1 cellular context compared by ENCODE assay signal in the genomic region with DNA sequence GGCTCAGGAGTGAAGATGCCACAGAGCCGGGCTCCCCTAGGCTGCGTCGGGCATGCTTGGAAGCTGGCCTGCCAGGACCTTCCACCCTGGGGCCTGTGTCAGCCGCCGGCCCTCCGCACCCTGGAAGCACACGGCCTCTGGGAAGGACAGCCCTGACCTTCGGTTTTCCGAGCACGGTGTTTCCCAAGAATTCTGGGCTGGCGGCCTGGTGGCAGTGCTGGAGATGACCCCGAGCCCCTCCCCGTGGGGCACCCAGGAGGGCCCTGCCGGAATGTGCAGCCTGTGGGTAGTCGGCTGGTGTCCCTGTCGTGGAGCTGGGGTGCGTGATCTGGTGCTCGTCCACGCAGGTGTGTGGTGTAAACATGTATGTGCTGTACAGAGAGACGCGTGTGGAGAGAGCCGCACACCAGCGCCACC.
TF ChIP-seq lines count a peak whose summit lies in the region.

No MANE protein-coding gene starts in this region.

TF ChIP-seq in HepG2, 621 proteins besides CTCF, POLR2A, EP300 and RAD21 (continued from another document and continues in another):
- TF ChIP-seq, protein P1, sequence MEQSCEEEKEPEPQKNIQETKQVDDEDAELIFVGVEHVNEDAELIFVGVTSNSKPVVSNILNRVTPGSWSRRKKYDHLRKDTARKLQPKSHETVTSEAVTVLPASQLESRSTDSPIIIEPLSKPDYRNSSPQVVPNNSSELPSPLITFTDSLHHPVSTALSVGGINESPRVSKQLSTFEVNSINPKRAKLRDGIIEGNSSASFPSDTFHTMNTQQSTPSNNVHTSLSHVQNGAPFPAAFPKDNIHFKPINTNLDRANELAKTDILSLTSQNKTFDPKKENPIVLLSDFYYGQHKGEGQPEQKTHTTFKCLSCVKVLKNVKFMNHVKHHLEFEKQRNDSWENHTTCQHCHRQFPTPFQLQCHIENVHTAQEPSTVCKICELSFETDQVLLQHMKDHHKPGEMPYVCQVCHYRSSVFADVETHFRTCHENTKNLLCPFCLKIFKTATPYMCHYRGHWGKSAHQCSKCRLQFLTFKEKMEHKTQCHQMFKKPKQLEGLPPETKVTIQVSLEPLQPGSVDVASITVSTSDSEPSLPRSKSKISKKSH (CRISPR knock-in tag; IDR thresholded peaks at IDR 0.05; ENCODE audit: borderline replicate concordance): peak; percentile 63; the same call in 1 of the 2 replicates
- no peak for TF ChIP-seq KLF12 (CRISPR knock-in tag; IDR thresholded peaks at IDR 0.05; ENCODE audit: borderline replicate concordance)
- TF ChIP-seq IRX3 (CRISPR knock-in tag; IDR thresholded peaks at IDR 0.05; ENCODE audit: borderline replicate concordance, low read depth): no peak
- no peak for TF ChIP-seq ZNF263 (CRISPR knock-in tag; IDR thresholded peaks at IDR 0.05)
- TF ChIP-seq, protein P2, sequence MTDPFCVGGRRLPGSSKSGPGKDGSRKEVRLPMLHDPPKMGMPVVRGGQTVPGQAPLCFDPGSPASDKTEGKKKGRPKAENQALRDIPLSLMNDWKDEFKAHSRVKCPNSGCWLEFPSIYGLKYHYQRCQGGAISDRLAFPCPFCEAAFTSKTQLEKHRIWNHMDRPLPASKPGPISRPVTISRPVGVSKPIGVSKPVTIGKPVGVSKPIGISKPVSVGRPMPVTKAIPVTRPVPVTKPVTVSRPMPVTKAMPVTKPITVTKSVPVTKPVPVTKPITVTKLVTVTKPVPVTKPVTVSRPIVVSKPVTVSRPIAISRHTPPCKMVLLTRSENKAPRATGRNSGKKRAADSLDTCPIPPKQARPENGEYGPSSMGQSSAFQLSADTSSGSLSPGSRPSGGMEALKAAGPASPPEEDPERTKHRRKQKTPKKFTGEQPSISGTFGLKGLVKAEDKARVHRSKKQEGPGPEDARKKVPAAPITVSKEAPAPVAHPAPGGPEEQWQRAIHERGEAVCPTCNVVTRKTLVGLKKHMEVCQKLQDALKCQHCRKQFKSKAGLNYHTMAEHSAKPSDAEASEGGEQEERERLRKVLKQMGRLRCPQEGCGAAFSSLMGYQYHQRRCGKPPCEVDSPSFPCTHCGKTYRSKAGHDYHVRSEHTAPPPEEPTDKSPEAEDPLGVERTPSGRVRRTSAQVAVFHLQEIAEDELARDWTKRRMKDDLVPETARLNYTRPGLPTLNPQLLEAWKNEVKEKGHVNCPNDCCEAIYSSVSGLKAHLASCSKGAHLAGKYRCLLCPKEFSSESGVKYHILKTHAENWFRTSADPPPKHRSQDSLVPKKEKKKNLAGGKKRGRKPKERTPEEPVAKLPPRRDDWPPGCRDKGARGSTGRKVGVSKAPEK (CRISPR knock-in tag; IDR thresholded peaks at IDR 0.05; ENCODE audit: borderline replicate concordance): no peak
- no peak for TF ChIP-seq POLR2G (IDR thresholded peaks at IDR 0.05; ENCODE audit: low read depth, low read length)
- peak; percentile 55; the same call in 1 of the 2 replicates for TF ChIP-seq DPF2 (CRISPR knock-in tag; IDR thresholded peaks at IDR 0.05; ENCODE audit: borderline replicate concordance, low read depth)
- TF ChIP-seq ZNF850 (CRISPR knock-in tag; conservative IDR thresholded peaks at IDR 0.05): no peak
- TF ChIP-seq, protein P3, sequence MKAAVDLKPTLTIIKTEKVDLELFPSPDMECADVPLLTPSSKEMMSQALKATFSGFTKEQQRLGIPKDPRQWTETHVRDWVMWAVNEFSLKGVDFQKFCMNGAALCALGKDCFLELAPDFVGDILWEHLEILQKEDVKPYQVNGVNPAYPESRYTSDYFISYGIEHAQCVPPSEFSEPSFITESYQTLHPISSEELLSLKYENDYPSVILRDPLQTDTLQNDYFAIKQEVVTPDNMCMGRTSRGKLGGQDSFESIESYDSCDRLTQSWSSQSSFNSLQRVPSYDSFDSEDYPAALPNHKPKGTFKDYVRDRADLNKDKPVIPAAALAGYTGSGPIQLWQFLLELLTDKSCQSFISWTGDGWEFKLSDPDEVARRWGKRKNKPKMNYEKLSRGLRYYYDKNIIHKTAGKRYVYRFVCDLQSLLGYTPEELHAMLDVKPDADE (CRISPR knock-in tag; IDR thresholded peaks at IDR 0.05): no peak
- no peak for TF ChIP-seq CBX5 (CRISPR knock-in tag; IDR thresholded peaks at IDR 0.05; ENCODE audit: borderline replicate concordance)
- no peak for TF ChIP-seq NFE2L1 (CRISPR knock-in tag; IDR thresholded peaks at IDR 0.05; ENCODE audit: borderline replicate concordance)
- TF ChIP-seq ZNF382 (CRISPR knock-in tag; IDR thresholded peaks at IDR 0.05; ENCODE audit: borderline replicate concordance): no peak
- 0 out of 2 replicates have a peak, but pooled peaks have one; percentile 58 for TF ChIP-seq ZNF44 (CRISPR knock-in tag; IDR thresholded peaks at IDR 0.05)
- TF ChIP-seq ZNF749 (CRISPR knock-in tag; IDR thresholded peaks at IDR 0.05; ENCODE audit: borderline replicate concordance): no peak
- TF ChIP-seq NCOR1 (IDR thresholded peaks at IDR 0.05; ENCODE audit: borderline replicate concordance, low read length): no peak
- TF ChIP-seq RELA (CRISPR knock-in tag; IDR thresholded peaks at IDR 0.05): no peak
- TF ChIP-seq ZNF556 (CRISPR knock-in tag; IDR thresholded peaks at IDR 0.05; ENCODE audit: borderline replicate concordance): no peak
- TF ChIP-seq TOPORS (CRISPR knock-in tag; IDR thresholded peaks at IDR 0.05): no peak
- TF ChIP-seq ZNF777 (CRISPR knock-in tag; IDR thresholded peaks at IDR 0.05): no peak
- TF ChIP-seq ZNF724P (CRISPR knock-in tag; IDR thresholded peaks at IDR 0.05; ENCODE audit: borderline replicate concordance): no peak
- no peak for TF ChIP-seq GLI4 (CRISPR knock-in tag; IDR thresholded peaks at IDR 0.05; ENCODE audit: borderline replicate concordance)
- no peak for TF ChIP-seq ZNF343 (CRISPR knock-in tag; IDR thresholded peaks at IDR 0.05)
- no peak for TF ChIP-seq ZNF616 (CRISPR knock-in tag; IDR thresholded peaks at IDR 0.05; ENCODE audit: low read depth)
- TF ChIP-seq, protein P4, sequence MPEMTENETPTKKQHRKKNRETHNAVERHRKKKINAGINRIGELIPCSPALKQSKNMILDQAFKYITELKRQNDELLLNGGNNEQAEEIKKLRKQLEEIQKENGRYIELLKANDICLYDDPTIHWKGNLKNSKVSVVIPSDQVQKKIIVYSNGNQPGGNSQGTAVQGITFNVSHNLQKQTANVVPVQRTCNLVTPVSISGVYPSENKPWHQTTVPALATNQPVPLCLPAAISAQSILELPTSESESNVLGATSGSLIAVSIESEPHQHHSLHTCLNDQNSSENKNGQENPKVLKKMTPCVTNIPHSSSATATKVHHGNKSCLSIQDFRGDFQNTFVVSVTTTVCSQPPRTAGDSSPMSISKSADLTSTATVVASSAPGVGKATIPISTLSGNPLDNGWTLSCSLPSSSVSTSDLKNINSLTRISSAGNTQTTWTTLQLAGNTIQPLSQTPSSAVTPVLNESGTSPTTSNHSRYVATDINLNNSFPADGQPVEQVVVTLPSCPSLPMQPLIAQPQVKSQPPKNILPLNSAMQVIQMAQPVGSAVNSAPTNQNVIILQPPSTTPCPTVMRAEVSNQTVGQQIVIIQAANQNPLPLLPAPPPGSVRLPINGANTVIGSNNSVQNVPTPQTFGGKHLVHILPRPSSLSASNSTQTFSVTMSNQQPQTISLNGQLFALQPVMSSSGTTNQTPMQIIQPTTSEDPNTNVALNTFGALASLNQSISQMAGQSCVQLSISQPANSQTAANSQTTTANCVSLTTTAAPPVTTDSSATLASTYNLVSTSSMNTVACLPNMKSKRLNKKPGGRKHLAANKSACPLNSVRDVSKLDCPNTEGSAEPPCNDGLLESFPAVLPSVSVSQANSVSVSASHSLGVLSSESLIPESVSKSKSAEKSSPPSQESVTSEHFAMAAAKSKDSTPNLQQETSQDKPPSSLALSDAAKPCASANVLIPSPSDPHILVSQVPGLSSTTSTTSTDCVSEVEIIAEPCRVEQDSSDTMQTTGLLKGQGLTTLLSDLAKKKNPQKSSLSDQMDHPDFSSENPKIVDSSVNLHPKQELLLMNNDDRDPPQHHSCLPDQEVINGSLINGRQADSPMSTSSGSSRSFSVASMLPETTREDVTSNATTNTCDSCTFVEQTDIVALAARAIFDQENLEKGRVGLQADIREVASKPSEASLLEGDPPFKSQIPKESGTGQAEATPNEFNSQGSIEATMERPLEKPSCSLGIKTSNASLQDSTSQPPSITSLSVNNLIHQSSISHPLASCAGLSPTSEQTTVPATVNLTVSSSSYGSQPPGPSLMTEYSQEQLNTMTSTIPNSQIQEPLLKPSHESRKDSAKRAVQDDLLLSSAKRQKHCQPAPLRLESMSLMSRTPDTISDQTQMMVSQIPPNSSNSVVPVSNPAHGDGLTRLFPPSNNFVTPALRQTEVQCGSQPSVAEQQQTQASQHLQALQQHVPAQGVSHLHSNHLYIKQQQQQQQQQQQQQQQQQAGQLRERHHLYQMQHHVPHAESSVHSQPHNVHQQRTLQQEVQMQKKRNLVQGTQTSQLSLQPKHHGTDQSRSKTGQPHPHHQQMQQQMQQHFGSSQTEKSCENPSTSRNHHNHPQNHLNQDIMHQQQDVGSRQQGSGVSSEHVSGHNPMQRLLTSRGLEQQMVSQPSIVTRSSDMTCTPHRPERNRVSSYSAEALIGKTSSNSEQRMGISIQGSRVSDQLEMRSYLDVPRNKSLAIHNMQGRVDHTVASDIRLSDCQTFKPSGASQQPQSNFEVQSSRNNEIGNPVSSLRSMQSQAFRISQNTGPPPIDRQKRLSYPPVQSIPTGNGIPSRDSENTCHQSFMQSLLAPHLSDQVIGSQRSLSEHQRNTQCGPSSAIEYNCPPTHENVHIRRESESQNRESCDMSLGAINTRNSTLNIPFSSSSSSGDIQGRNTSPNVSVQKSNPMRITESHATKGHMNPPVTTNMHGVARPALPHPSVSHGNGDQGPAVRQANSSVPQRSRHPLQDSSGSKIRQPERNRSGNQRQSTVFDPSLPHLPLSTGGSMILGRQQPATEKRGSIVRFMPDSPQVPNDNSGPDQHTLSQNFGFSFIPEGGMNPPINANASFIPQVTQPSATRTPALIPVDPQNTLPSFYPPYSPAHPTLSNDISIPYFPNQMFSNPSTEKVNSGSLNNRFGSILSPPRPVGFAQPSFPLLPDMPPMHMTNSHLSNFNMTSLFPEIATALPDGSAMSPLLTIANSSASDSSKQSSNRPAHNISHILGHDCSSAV (CRISPR knock-in tag; IDR thresholded peaks at IDR 0.05; ENCODE audit: borderline replicate concordance): no peak
- no peak for TF ChIP-seq ELF3 (CRISPR knock-in tag; IDR thresholded peaks at IDR 0.05)
- TF ChIP-seq ZSCAN21 (CRISPR knock-in tag; IDR thresholded peaks at IDR 0.05; ENCODE audit: borderline replicate concordance): no peak; the same call in 1 of the 2 replicates
- TF ChIP-seq NR2F2 (IDR thresholded peaks at IDR 0.05; ENCODE audit: borderline replicate concordance, low read depth): no peak
- TF ChIP-seq ZC3H4 (CRISPR knock-in tag; IDR thresholded peaks at IDR 0.05; ENCODE audit: borderline replicate concordance): no peak
- TF ChIP-seq ZNF138 (CRISPR knock-in tag; IDR thresholded peaks at IDR 0.05; ENCODE audit: low read depth): no peak
- peak; percentile 92; the same call in 1 of the 2 replicates for TF ChIP-seq ZC3H13 (CRISPR knock-in tag; IDR thresholded peaks at IDR 0.05)
- TF ChIP-seq SRY (CRISPR knock-in tag; IDR thresholded peaks at IDR 0.05): peak; percentile 59; the same call in 1 of the 2 replicates
- TF ChIP-seq HOXA7 (CRISPR knock-in tag; IDR thresholded peaks at IDR 0.05): no peak
- no peak for TF ChIP-seq FLYWCH1 (CRISPR knock-in tag; IDR thresholded peaks at IDR 0.05)
- TF ChIP-seq FOXM1 (CRISPR knock-in tag; IDR thresholded peaks at IDR 0.05): no peak
- TF ChIP-seq, protein P5, sequence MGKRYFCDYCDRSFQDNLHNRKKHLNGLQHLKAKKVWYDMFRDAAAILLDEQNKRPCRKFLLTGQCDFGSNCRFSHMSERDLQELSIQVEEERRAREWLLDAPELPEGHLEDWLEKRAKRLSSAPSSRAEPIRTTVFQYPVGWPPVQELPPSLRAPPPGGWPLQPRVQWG (CRISPR knock-in tag; IDR thresholded peaks at IDR 0.05; ENCODE audit: borderline replicate concordance, low read depth): no peak
- TF ChIP-seq CHD2 (IDR thresholded peaks at IDR 0.05; ENCODE audit: low read depth, low read length): no peak
- TF ChIP-seq SOX6 (IDR thresholded peaks at IDR 0.05): no peak
- TF ChIP-seq SOX6 (CRISPR knock-in tag; IDR thresholded peaks at IDR 0.05): peak; percentile 47
- TF ChIP-seq ZSCAN30 (CRISPR knock-in tag; IDR thresholded peaks at IDR 0.05): no peak
- TF ChIP-seq, protein P6, sequence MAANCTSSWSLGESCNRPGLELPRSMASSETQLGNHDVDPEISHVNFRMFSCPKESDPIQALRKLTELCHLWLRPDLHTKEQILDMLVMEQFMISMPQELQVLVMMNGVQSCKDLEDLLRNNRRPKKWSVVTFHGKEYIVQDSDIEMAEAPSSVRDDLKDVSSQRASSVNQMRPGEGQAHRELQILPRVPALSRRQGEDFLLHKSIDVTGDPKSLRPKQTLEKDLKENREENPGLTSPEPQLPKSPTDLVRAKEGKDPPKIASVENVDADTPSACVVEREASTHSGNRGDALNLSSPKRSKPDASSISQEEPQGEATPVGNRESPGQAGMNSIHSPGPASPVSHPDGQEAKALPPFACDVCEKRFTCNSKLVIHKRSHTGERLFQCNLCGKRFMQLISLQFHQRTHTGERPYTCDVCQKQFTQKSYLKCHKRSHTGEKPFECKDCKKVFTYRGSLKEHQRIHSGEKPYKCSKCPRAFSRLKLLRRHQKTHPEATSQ (CRISPR knock-in tag; IDR thresholded peaks at IDR 0.05; ENCODE audit: borderline replicate concordance): no peak
- peak; percentile 40; the same call in 1 of the 2 replicates for TF ChIP-seq ZMYM2 (CRISPR knock-in tag; IDR thresholded peaks at IDR 0.05)
- TF ChIP-seq GABPA (IDR thresholded peaks at IDR 0.05; ENCODE audit: low read depth, low read length): no peak
- TF ChIP-seq GABPA (CRISPR knock-in tag; IDR thresholded peaks at IDR 0.05; ENCODE audit: low read depth): no peak
- TF ChIP-seq, protein P7, sequence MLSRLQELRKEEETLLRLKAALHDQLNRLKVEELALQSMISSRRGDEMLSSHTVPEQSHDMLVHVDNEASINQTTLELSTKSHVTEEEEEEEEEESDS (CRISPR knock-in tag; IDR thresholded peaks at IDR 0.05; ENCODE audit: borderline replicate concordance): no peak
- TF ChIP-seq ZNF614 (CRISPR knock-in tag; IDR thresholded peaks at IDR 0.05; ENCODE audit: borderline replicate concordance): no peak
- TF ChIP-seq KAT7 (CRISPR knock-in tag; IDR thresholded peaks at IDR 0.05; ENCODE audit: borderline replicate concordance): no peak
- no peak for TF ChIP-seq ZNF605 (CRISPR knock-in tag; IDR thresholded peaks at IDR 0.05)
- no peak for TF ChIP-seq ATF1 (CRISPR knock-in tag; IDR thresholded peaks at IDR 0.05)
- TF ChIP-seq ZNF296 (CRISPR knock-in tag; conservative IDR thresholded peaks at IDR 0.05): no peak
- TF ChIP-seq THAP11 (CRISPR knock-in tag; IDR thresholded peaks at IDR 0.05): no peak
- TF ChIP-seq, protein P8, sequence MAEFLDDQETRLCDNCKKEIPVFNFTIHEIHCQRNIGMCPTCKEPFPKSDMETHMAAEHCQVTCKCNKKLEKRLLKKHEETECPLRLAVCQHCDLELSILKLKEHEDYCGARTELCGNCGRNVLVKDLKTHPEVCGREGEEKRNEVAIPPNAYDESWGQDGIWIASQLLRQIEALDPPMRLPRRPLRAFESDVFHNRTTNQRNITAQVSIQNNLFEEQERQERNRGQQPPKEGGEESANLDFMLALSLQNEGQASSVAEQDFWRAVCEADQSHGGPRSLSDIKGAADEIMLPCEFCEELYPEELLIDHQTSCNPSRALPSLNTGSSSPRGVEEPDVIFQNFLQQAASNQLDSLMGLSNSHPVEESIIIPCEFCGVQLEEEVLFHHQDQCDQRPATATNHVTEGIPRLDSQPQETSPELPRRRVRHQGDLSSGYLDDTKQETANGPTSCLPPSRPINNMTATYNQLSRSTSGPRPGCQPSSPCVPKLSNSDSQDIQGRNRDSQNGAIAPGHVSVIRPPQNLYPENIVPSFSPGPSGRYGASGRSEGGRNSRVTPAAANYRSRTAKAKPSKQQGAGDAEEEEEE (CRISPR knock-in tag; IDR thresholded peaks at IDR 0.05; ENCODE audit: borderline replicate concordance): no peak
- TF ChIP-seq MIER2 (CRISPR knock-in tag; IDR thresholded peaks at IDR 0.05): 0 out of 2 replicates have a peak, but pooled peaks have one; percentile 20
- TF ChIP-seq ZNF124 (CRISPR knock-in tag; IDR thresholded peaks at IDR 0.05): no peak
